Comparison of ENCODE assay signal across 2 cellular contexts in the genomic region with DNA sequence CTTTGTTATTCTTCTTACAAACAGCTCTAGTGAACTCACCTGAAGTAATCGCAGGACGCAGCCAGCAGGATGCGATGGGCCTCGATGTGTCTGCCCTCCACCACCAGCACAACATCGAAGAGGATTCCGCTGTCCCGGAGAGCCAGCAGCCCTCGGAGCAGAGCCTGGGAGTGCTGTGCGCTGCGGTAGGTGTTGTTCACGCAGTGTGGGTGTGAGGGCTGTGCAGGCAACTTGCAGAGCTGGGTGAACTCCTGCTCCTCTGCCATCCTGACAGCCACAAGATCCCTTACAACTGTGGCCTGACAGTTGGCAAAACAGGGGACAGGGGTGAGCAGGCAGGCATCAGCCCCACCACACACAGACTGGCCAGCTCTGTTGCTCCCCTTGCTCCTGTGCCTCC.
A peak's percentile ranks its signal among the peaks of the same experiment; 100 is the strongest.
TF ChIP-seq lines count a peak whose summit lies in the region.

No MANE protein-coding gene starts in this region.

TF ChIP-seq in HEK293, 187 proteins besides CTCF, POLR2A, EP300 and RAD21:
- TF ChIP-seq ZNF677 (tag by site-specific recombination; IDR thresholded peaks at IDR 0.05) = no peak
- TF ChIP-seq SCRT2 (tag by site-specific recombination; IDR thresholded peaks at IDR 0.05) = 0 out of 2 replicates have a peak, but pooled peaks have one; percentile 2
- no peak for TF ChIP-seq GLIS2 (tag by site-specific recombination; IDR thresholded peaks at IDR 0.05)
- TF ChIP-seq ZNF514 (tag by site-specific recombination; IDR thresholded peaks at IDR 0.05) = no peak

TF ChIP-seq in K562, 482 proteins besides CTCF, POLR2A, EP300 and RAD21 (continues in another document):
- TF ChIP-seq, protein P1, sequence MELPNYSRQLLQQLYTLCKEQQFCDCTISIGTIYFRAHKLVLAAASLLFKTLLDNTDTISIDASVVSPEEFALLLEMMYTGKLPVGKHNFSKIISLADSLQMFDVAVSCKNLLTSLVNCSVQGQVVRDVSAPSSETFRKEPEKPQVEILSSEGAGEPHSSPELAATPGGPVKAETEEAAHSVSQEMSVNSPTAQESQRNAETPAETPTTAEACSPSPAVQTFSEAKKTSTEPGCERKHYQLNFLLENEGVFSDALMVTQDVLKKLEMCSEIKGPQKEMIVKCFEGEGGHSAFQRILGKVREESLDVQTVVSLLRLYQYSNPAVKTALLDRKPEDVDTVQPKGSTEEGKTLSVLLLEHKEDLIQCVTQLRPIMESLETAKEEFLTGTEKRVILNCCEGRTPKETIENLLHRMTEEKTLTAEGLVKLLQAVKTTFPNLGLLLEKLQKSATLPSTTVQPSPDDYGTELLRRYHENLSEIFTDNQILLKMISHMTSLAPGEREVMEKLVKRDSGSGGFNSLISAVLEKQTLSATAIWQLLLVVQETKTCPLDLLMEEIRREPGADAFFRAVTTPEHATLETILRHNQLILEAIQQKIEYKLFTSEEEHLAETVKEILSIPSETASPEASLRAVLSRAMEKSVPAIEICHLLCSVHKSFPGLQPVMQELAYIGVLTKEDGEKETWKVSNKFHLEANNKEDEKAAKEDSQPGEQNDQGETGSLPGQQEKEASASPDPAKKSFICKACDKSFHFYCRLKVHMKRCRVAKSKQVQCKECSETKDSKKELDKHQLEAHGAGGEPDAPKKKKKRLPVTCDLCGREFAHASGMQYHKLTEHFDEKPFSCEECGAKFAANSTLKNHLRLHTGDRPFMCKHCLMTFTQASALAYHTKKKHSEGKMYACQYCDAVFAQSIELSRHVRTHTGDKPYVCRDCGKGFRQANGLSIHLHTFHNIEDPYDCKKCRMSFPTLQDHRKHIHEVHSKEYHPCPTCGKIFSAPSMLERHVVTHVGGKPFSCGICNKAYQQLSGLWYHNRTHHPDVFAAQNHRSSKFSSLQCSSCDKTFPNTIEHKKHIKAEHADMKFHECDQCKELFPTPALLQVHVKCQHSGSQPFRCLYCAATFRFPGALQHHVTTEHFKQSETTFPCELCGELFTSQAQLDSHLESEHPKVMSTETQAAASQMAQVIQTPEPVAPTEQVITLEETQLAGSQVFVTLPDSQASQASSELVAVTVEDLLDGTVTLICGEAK (IDR thresholded peaks at IDR 0.05) = no peak
- TF ChIP-seq, protein P1 (CRISPR knock-in tag; IDR thresholded peaks at IDR 0.05) = no peak
- no peak for TF ChIP-seq ZNF830 (CRISPR knock-in tag; IDR thresholded peaks at IDR 0.05)
- TF ChIP-seq GTF2F1 (IDR thresholded peaks at IDR 0.05; ENCODE audit: low read depth, low read length) = no peak
- TF ChIP-seq SETDB1 (IDR thresholded peaks at IDR 0.05; ENCODE audit: low read length) = peak; percentile 96
- no peak for TF ChIP-seq NR1H2 (CRISPR knock-in tag; IDR thresholded peaks at IDR 0.05)
- TF ChIP-seq HEY1 (CRISPR knock-in tag; IDR thresholded peaks at IDR 0.05; ENCODE audit: borderline replicate concordance) = no peak
- TF ChIP-seq HLTF (IDR thresholded peaks at IDR 0.05) = no peak
- TF ChIP-seq STAT5B (CRISPR knock-in tag; IDR thresholded peaks at IDR 0.05) = no peak
- TF ChIP-seq PRMT5 (CRISPR knock-in tag; IDR thresholded peaks at IDR 0.05) = 0 out of 2 replicates have a peak, but pooled peaks have one; percentile 42
- TF ChIP-seq LCOR (CRISPR knock-in tag; IDR thresholded peaks at IDR 0.05) = no peak
- peak; percentile 44; the same call in 1 of the 2 replicates for TF ChIP-seq POLR2G (IDR thresholded peaks at IDR 0.05; ENCODE audit: low read depth, low read length)
- TF ChIP-seq CEBPB (tag; IDR thresholded peaks at IDR 0.05) = no peak
- TF ChIP-seq ZNF507 (tag; conservative IDR thresholded peaks at IDR 0.05) = no peak
- peak; percentile 40; the same call in 1 of the 2 replicates for TF ChIP-seq RBFOX2 (IDR thresholded peaks at IDR 0.05; ENCODE audit: low read depth, low read length)
- no peak for TF ChIP-seq ATF1 (CRISPR knock-in tag; IDR thresholded peaks at IDR 0.05)
- TF ChIP-seq ATF1 (tag; IDR thresholded peaks at IDR 0.05) = no peak
- no peak for TF ChIP-seq MEF2A (IDR thresholded peaks at IDR 0.05; ENCODE audit: control insufficient read depth, low read depth, low read length)
- no peak for TF ChIP-seq TCF3 (CRISPR knock-in tag; IDR thresholded peaks at IDR 0.05)
- no peak for TF ChIP-seq TEAD4 (IDR thresholded peaks at IDR 0.05; ENCODE audit: low read length)
- TF ChIP-seq TEAD4 (CRISPR knock-in tag; IDR thresholded peaks at IDR 0.05; ENCODE audit: borderline replicate concordance) = no peak
- no peak for TF ChIP-seq ZC3H4 (CRISPR knock-in tag; IDR thresholded peaks at IDR 0.05; ENCODE audit: borderline replicate concordance)
- TF ChIP-seq ZNF696 (CRISPR knock-in tag; conservative IDR thresholded peaks at IDR 0.05) = no peak
- TF ChIP-seq, protein P2, sequence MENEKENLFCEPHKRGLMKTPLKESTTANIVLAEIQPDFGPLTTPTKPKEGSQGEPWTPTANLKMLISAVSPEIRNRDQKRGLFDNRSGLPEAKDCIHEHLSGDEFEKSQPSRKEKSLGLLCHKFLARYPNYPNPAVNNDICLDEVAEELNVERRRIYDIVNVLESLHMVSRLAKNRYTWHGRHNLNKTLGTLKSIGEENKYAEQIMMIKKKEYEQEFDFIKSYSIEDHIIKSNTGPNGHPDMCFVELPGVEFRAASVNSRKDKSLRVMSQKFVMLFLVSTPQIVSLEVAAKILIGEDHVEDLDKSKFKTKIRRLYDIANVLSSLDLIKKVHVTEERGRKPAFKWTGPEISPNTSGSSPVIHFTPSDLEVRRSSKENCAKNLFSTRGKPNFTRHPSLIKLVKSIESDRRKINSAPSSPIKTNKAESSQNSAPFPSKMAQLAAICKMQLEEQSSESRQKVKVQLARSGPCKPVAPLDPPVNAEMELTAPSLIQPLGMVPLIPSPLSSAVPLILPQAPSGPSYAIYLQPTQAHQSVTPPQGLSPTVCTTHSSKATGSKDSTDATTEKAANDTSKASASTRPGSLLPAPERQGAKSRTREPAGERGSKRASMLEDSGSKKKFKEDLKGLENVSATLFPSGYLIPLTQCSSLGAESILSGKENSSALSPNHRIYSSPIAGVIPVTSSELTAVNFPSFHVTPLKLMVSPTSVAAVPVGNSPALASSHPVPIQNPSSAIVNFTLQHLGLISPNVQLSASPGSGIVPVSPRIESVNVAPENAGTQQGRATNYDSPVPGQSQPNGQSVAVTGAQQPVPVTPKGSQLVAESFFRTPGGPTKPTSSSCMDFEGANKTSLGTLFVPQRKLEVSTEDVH (IDR thresholded peaks at IDR 0.05; ENCODE audit: low read depth, partially characterized antibody) = no peak
- TF ChIP-seq, protein P3, sequence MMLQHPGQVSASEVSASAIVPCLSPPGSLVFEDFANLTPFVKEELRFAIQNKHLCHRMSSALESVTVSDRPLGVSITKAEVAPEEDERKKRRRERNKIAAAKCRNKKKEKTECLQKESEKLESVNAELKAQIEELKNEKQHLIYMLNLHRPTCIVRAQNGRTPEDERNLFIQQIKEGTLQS (IDR thresholded peaks at IDR 0.05) = no peak
- TF ChIP-seq, protein P3 (CRISPR knock-in tag; conservative IDR thresholded peaks at IDR 0.05) = no peak
- TF ChIP-seq HIVEP1 (CRISPR knock-in tag; IDR thresholded peaks at IDR 0.05) = no peak
- TF ChIP-seq ATF7 (IDR thresholded peaks at IDR 0.05) = no peak
- TF ChIP-seq RBM15 (IDR thresholded peaks at IDR 0.05; ENCODE audit: insufficient read depth, low read length) = no peak
- TF ChIP-seq, protein P4, sequence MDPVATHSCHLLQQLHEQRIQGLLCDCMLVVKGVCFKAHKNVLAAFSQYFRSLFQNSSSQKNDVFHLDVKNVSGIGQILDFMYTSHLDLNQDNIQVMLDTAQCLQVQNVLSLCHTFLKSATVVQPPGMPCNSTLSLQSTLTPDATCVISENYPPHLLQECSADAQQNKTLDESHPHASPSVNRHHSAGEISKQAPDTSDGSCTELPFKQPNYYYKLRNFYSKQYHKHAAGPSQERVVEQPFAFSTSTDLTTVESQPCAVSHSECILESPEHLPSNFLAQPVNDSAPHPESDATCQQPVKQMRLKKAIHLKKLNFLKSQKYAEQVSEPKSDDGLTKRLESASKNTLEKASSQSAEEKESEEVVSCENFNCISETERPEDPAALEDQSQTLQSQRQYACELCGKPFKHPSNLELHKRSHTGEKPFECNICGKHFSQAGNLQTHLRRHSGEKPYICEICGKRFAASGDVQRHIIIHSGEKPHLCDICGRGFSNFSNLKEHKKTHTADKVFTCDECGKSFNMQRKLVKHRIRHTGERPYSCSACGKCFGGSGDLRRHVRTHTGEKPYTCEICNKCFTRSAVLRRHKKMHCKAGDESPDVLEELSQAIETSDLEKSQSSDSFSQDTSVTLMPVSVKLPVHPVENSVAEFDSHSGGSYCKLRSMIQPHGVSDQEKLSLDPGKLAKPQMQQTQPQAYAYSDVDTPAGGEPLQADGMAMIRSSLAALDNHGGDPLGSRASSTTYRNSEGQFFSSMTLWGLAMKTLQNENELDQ (CRISPR knock-in tag; IDR thresholded peaks at IDR 0.05; ENCODE audit: borderline replicate concordance) = no peak
- no peak for TF ChIP-seq MIER1 (IDR thresholded peaks at IDR 0.05; ENCODE audit: low read depth)
- TF ChIP-seq FOS (IDR thresholded peaks at IDR 0.05; ENCODE audit: extremely low read depth, insufficient read length) = no peak
- TF ChIP-seq SMARCE1 (IDR thresholded peaks at IDR 0.05) = no peak
- TF ChIP-seq, protein P5, sequence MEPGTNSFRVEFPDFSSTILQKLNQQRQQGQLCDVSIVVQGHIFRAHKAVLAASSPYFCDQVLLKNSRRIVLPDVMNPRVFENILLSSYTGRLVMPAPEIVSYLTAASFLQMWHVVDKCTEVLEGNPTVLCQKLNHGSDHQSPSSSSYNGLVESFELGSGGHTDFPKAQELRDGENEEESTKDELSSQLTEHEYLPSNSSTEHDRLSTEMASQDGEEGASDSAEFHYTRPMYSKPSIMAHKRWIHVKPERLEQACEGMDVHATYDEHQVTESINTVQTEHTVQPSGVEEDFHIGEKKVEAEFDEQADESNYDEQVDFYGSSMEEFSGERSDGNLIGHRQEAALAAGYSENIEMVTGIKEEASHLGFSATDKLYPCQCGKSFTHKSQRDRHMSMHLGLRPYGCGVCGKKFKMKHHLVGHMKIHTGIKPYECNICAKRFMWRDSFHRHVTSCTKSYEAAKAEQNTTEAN (CRISPR knock-in tag; IDR thresholded peaks at IDR 0.05) = no peak
- TF ChIP-seq, protein P6, sequence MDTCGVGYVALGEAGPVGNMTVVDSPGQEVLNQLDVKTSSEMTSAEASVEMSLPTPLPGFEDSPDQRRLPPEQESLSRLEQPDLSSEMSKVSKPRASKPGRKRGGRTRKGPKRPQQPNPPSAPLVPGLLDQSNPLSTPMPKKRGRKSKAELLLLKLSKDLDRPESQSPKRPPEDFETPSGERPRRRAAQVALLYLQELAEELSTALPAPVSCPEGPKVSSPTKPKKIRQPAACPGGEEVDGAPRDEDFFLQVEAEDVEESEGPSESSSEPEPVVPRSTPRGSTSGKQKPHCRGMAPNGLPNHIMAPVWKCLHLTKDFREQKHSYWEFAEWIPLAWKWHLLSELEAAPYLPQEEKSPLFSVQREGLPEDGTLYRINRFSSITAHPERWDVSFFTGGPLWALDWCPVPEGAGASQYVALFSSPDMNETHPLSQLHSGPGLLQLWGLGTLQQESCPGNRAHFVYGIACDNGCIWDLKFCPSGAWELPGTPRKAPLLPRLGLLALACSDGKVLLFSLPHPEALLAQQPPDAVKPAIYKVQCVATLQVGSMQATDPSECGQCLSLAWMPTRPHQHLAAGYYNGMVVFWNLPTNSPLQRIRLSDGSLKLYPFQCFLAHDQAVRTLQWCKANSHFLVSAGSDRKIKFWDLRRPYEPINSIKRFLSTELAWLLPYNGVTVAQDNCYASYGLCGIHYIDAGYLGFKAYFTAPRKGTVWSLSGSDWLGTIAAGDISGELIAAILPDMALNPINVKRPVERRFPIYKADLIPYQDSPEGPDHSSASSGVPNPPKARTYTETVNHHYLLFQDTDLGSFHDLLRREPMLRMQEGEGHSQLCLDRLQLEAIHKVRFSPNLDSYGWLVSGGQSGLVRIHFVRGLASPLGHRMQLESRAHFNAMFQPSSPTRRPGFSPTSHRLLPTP (IDR thresholded peaks at IDR 0.05; ENCODE audit: borderline replicate concordance, extremely low read depth, insufficient read length) = no peak
- no peak for TF ChIP-seq ZNF282 (CRISPR knock-in tag; IDR thresholded peaks at IDR 0.05)
- TF ChIP-seq DACH1 (IDR thresholded peaks at IDR 0.05; ENCODE audit: partially characterized antibody) = no peak
- no peak for TF ChIP-seq IRF2 (CRISPR knock-in tag; IDR thresholded peaks at IDR 0.05)
- TF ChIP-seq ZNF174 (CRISPR knock-in tag; IDR thresholded peaks at IDR 0.05) = no peak
- TF ChIP-seq, protein P7, sequence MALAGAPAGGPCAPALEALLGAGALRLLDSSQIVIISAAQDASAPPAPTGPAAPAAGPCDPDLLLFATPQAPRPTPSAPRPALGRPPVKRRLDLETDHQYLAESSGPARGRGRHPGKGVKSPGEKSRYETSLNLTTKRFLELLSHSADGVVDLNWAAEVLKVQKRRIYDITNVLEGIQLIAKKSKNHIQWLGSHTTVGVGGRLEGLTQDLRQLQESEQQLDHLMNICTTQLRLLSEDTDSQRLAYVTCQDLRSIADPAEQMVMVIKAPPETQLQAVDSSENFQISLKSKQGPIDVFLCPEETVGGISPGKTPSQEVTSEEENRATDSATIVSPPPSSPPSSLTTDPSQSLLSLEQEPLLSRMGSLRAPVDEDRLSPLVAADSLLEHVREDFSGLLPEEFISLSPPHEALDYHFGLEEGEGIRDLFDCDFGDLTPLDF (CRISPR knock-in tag; IDR thresholded peaks at IDR 0.05) = no peak
